In genomic region chr19:29749450-29749849, GRCh38 we compare ENCODE assay signal across 25 cellular contexts.
"Had no signal": no experiment of that assay in that cellular context is flagged by ENCODE, and none has a peak within 500 bp of the region (broad histone marks: within the 10 kb centered on the region; RNA-seq: fewer than 3 reads in every experiment).

No MANE protein-coding gene starts in this region.

- H3K4me1 Mint-ChIP-seq: immature natural killer cell; naive thymus-derived CD8-positive, alpha-beta T cell; nephron; neural crest cell; stimulated activated effector memory CD8-positive, alpha-beta T cell treated with anti-CD3 and anti-CD28 coated beads, Interleukin-12 subunit alpha, Interleukin-12 subunit beta, amount 100 ng/mL, for 72 hours; stimulated activated naive CD8-positive, alpha-beta T cell treated with anti-CD3 and anti-CD28 coated beads, Interleukin-15, amount 100 ng/mL, for 72 hours had no signal

- H3K9me3 ChIP-seq: left lung, lower lobe of right lung, pancreas, prostate gland, tibial nerve, uterus had no signal

- H3K4me3 Mint-ChIP-seq: immature natural killer cell; nephron; neural crest cell; stimulated activated effector memory CD8-positive, alpha-beta T cell treated with anti-CD3 and anti-CD28 coated beads, Interleukin-12 subunit alpha, Interleukin-12 subunit beta, amount 100 ng/mL, for 72 hours; stimulated activated naive CD8-positive, alpha-beta T cell treated with anti-CD3 and anti-CD28 coated beads, Interleukin-15, amount 100 ng/mL, for 72 hours; type B pancreatic cell had no signal

- H3K27ac Mint-ChIP-seq: immature natural killer cell; nephron; stimulated activated effector memory CD8-positive, alpha-beta T cell treated with anti-CD3 and anti-CD28 coated beads, Interleukin-12 subunit alpha, Interleukin-12 subunit beta, amount 100 ng/mL, for 72 hours; stimulated activated naive CD8-positive, alpha-beta T cell treated with anti-CD3 and anti-CD28 coated beads, Interleukin-15, amount 100 ng/mL, for 72 hours; type B pancreatic cell had no signal

- H3K36me3 Mint-ChIP-seq: immature natural killer cell; naive thymus-derived CD8-positive, alpha-beta T cell; stimulated activated effector memory CD8-positive, alpha-beta T cell treated with anti-CD3 and anti-CD28 coated beads, Interleukin-12 subunit alpha, Interleukin-12 subunit beta, amount 100 ng/mL, for 72 hours; type B pancreatic cell had no signal

- DNase-seq: hypothalamus; immature natural killer cell; left colon; mammary epithelial cell; mesenchymal stem cell; naive thymus-derived CD8-positive, alpha-beta T cell; nucleus accumbens; pancreas; retina; right cardiac atrium; stimulated activated CD4-positive, alpha-beta T cell treated with anti-CD3 and anti-CD28 coated beads, Interleukin-4, amount 100 ng/mL, for 24 hours; stimulated activated naive CD4-positive, alpha-beta T cell; stimulated activated naive CD8-positive, alpha-beta T cell treated with anti-CD3 and anti-CD28 coated beads, Interleukin-15, amount 100 ng/mL, for 72 hours; substantia nigra; uterus had no signal

- H3K27me3 ChIP-seq: pancreas, tibial nerve, uterus had no signal

- ATAC-seq: left colon; left lung; lower lobe of right lung; naive thymus-derived CD8-positive, alpha-beta T cell; pancreas; right cardiac atrium; sciatic nerve; stimulated activated effector memory CD8-positive, alpha-beta T cell treated with anti-CD3 and anti-CD28 coated beads, Interleukin-12 subunit alpha, Interleukin-12 subunit beta, amount 100 ng/mL, for 72 hours; stimulated activated naive CD8-positive, alpha-beta T cell treated with anti-CD3 and anti-CD28 coated beads, Interleukin-15, amount 100 ng/mL, for 72 hours had no signal

- H3K27ac ChIP-seq: left lung, lower lobe of right lung, pancreas, prostate gland, skin epidermis, tibial nerve, uterus had no signal

- H3K4me1 ChIP-seq: left lung, lower lobe of right lung, pancreas, prostate gland, tibial nerve, uterus had no signal

- H3K27me3 Mint-ChIP-seq: stimulated activated naive CD8-positive, alpha-beta T cell treated with anti-CD3 and anti-CD28 coated beads, Interleukin-15, amount 100 ng/mL, for 72 hours had no signal

- H3K4me3 ChIP-seq: left lung, lower lobe of right lung, pancreas, prostate gland, skin epidermis, tibial nerve, uterus had no signal

- H3K9me3 Mint-ChIP-seq: immature natural killer cell; naive thymus-derived CD8-positive, alpha-beta T cell; nephron; neural crest cell; stimulated activated effector memory CD8-positive, alpha-beta T cell treated with anti-CD3 and anti-CD28 coated beads, Interleukin-12 subunit alpha, Interleukin-12 subunit beta, amount 100 ng/mL, for 72 hours; stimulated activated naive CD8-positive, alpha-beta T cell treated with anti-CD3 and anti-CD28 coated beads, Interleukin-15, amount 100 ng/mL, for 72 hours; type B pancreatic cell had no signal

- H3K36me3 ChIP-seq: left lung, lower lobe of right lung, pancreas, prostate gland, tibial nerve, uterus had no signal
